ENCODE assay signal across 10 cellular contexts in genomic region chrX:130507015-130507414, GRCh38.
"Had no signal": no experiment of that assay in that cellular context is flagged by ENCODE, and none has a peak within 500 bp of the region (broad histone marks: within the 10 kb centered on the region; RNA-seq: fewer than 3 reads in every experiment).

No MANE protein-coding gene starts in this region.

- H3K4me3 Mint-ChIP-seq: GM23338, H9, HFFc6 had no signal

- H3K36me3 ChIP-seq: HAP-1 had no signal

- H3K9ac ChIP-seq: GM23248 had no signal

- H3K4me1 ChIP-seq: HAP-1 had no signal

- H3K4me1 Mint-ChIP-seq: GM23338, H9 had no signal

- H3K27ac ChIP-seq: GM23248 had no signal

- H3K9me3 ChIP-seq: HAP-1 had no signal

- FAIRE-seq: H1, H54 had no signal

- DNase-seq: GM23248, H7, H9, HCEC 1CT, HFFc6 had no signal

- H3K4me2 ChIP-seq: GM23338 had no signal

- H2AFZ ChIP-seq: GM23248, GM23338 had no signal

- H3K4me3 ChIP-seq: GM23248, GM23338, HAP-1 had no signal

- H3K9me3 Mint-ChIP-seq: HFFc6 had no signal

- ATAC-seq: GM23338, HCT116 had no signal

- H3K27ac Mint-ChIP-seq: GM23338, H9, HFFc6 had no signal
